8 cellular contexts compared by ENCODE assay signal in genomic region chr11:63683133-63683991, GRCh38. TPM values are rescaled to one million over a fixed set of nuclear protein-coding genes. Genes with fewer than 3 reads are reported as not detected.
DNase-seq lines count a peak whose midpoint lies in the region; ATAC-seq and TF ChIP-seq lines count a peak whose summit lies in the region.

No MANE protein-coding gene starts in this region.

- H2AFZ ChIP-seq in OCI-LY1 (ENCODE audit: low read length) (no peak overlapping the region), parathyroid adenoma (no peak overlapping the region)

- H3K9me2 ChIP-seq in OCI-LY1 (ENCODE audit: low read depth, low read length) = no peaks in the 10 kb centered on the region

- no peaks in the 10 kb centered on the region for H4K20me1 ChIP-seq in OCI-LY1 (ENCODE audit: insufficient read depth, low read length)

- ATAC-seq in esophagus mucosa = no peak

- peak overlapping the region; percentile 98 for H3K4me2 ChIP-seq in OCI-LY1 (ENCODE audit: low read length)
- peak overlapping the region; percentile 76 for H3K4me2 ChIP-seq in parathyroid adenoma (ENCODE audit: low read length)

- intact Hi-C loops in dorsolateral prefrontal cortex (cut with DNase I) = loop anchor here (5.0 kb wide), 2 partner anchors 54 to 79 kb away; no protein-coding TSS in a partner anchor

- TF ChIP-seq CTCF in OCI-LY1 (IDR thresholded peaks at IDR 0.05; ENCODE audit: low read length) (no peak), dorsolateral prefrontal cortex (IDR thresholded peaks at IDR 0.05 in 54 of 56, conservative IDR thresholded peaks at IDR 0.05 in 2 of 56; ENCODE audit: low read depth in 1 of 56, partially characterized antibody in 56 of 56) (peak in 1 of 56 donors; percentile 1), parathyroid adenoma (IDR thresholded peaks at IDR 0.05) (no peak)

- no peaks in the 10 kb centered on the region for H3K9me3 ChIP-seq in OCI-LY1 (ENCODE audit: low read length)
- H3K9me3 ChIP-seq in parathyroid adenoma (ENCODE audit: control insufficient read depth, low read length) = no peaks in the 10 kb centered on the region

- no peaks in the 10 kb centered on the region for H3F3A ChIP-seq in OCI-LY1 (ENCODE audit: insufficient read depth, low read length)

- H3K4me3 ChIP-seq in OCI-LY1 (ENCODE audit: low read depth, low read length, poor library complexity, severe bottlenecking) (peak overlapping the region; percentile 72), dorsolateral prefrontal cortex (peak overlapping the region; percentile 62 to 99 (median 90)), parathyroid adenoma (ENCODE audit: low read depth, low read length) (no peak overlapping the region)

- H3K27ac ChIP-seq in OCI-LY1 (ENCODE audit: low read depth, low read length, poor library complexity, severe bottlenecking) (peak overlapping the region; percentile 75), dorsolateral prefrontal cortex (peak overlapping the region in 58 of 59 donors; percentile 56 to 99 (median 97)), parathyroid adenoma (peak overlapping the region; percentile 42)

- no peaks in the 10 kb centered on the region for H3K27me3 ChIP-seq in OCI-LY1 (ENCODE audit: insufficient read depth, low read length)
- H3K27me3 ChIP-seq in dorsolateral prefrontal cortex = no peaks in the 10 kb centered on the region
- no peaks in the 10 kb centered on the region for H3K27me3 ChIP-seq in parathyroid adenoma (ENCODE audit: control insufficient read depth, insufficient read depth, low read length)

- DNase-seq in GM03348 (ENCODE audit: low spot score) = peak; percentile 33
- no peak for DNase-seq in dorsolateral prefrontal cortex
- no peak for DNase-seq in NCI-H2227 treated with DMSO at 0.1 percent for 48 hours (lab: John Stamatoyannopoulos, UW)
- DNase-seq in iPS-NIHi11 (ENCODE audit: low spot score) = no peak
- no peak for DNase-seq in NCI-H2107 treated with DMSO at 0.1 percent for 48 hours (lab: John Stamatoyannopoulos, UW; ENCODE audit: unreplicated experiment)

- H3K9ac ChIP-seq in OCI-LY1 (ENCODE audit: low read length) = peak overlapping the region; percentile 76
- no peak overlapping the region for H3K9ac ChIP-seq in parathyroid adenoma

- H3K36me3 ChIP-seq in OCI-LY1 (ENCODE audit: insufficient read depth, low read length) (no peaks in the 10 kb centered on the region), parathyroid adenoma (ENCODE audit: control insufficient read depth, insufficient read depth, low read length) (no peaks in the 10 kb centered on the region)

- peaks cover 59% of the 10 kb centered on the region for H3K79me2 ChIP-seq in OCI-LY1 (ENCODE audit: insufficient read depth, low read length)
- H3K79me2 ChIP-seq in parathyroid adenoma = peaks cover 23% of the 10 kb centered on the region

- H3K4me1 ChIP-seq in OCI-LY1 (ENCODE audit: insufficient read depth, low read length, severe bottlenecking) = peaks cover 31% of the 10 kb centered on the region
- peaks cover 3% of the 10 kb centered on the region for H3K4me1 ChIP-seq in parathyroid adenoma

RNA-seq across cellular contexts. Expression of gene RTN3, which starts 2.1 kb away (rescaled TPM):
- total RNA-seq in dorsolateral prefrontal cortex = 1,000 to 10,000 TPM in 4 of 120 experiments, 100 to 1,000 TPM in 116; 243 to 1,054 (median 793) TPM
- total RNA-seq in esophagus mucosa = 49.3 TPM

RNA-seq across cellular contexts. Expression of gene ATL3, which starts 12.2 kb away (rescaled TPM):
- total RNA-seq in dorsolateral prefrontal cortex = 10 to 100 TPM; 15.2 to 40.3 (median 25.4) TPM
- 51.9 TPM for total RNA-seq in esophagus mucosa

Comparison
In these comparisons a context has a peak if more than half of its experiments do, and no peak if none do; other contexts are left out.
1. H3K27ac ChIP-seq: peak in every context shown above with its lines; median percentile 97 in dorsolateral prefrontal cortex; 75 in OCI-LY1; 42 in parathyroid adenoma.